ENCODE assay signal across 32 cellular contexts in the genomic region with DNA sequence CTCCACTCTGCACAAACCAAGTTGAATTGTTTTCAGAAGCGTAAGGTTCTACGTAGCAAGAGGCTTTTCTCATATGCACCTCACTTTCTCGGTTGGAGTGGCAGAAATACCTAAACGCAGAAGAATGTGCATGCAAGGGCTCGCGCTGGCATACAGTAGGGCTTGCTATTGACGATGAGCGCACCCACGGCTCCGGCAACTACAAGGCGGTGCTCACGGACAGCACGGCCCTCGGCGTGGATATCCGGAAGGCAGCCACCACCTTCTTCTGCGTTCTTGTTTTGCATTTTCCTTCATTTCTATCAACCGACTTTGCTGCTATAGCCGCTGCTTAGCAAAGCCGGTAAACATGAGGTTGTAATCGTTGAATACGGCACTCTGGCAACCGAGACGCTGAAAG.
"Had no signal": no experiment of that assay in that cellular context is flagged by ENCODE, and none has a peak within 500 bp of the region (broad histone marks: within the 10 kb centered on the region; RNA-seq: fewer than 3 reads in every experiment).

No MANE protein-coding gene starts in this region.

- H3K9me3 ChIP-seq: colonic mucosa had no signal

- DNase-seq: activated B cell treated with CpG ODN at 0.5 μM for 24 hours; activated CD4-positive, alpha-beta T cell treated with anti-CD3 and anti-CD28 coated beads for 48 hours; activated CD4-positive, alpha-beta T cell treated with anti-CD3 and anti-CD28 coated beads, Interleukin-2, amount 50 U/mL, for 1 hour; activated CD4-positive, alpha-beta T cell treated with anti-CD3 and anti-CD28 coated beads, Interleukin-2, amount 50 U/mL, for 48 hours; activated CD8-positive, alpha-beta memory T cell treated with anti-CD3 and anti-CD28 coated beads, Interleukin-2, amount 10 ng/mL, durations not matched to agents 7 days and 5 days; activated CD8-positive, alpha-beta memory T cell treated with anti-CD3 and anti-CD28 coated beads, Interleukin-2, amount 50 U/mL, for 4 hours; activated CD8-positive, alpha-beta T cell treated with anti-CD3 and anti-CD28 coated beads for 36 hours; activated gamma-delta T cell; activated naive CD4-positive, alpha-beta T cell; activated naive CD4-positive, alpha-beta T cell treated with anti-CD3 and anti-CD28 coated beads, Interleukin-2, amount 10 ng/mL, durations not matched to agents 7 days and 5 days; activated naive CD8-positive, alpha-beta T cell treated with anti-CD3 and anti-CD28 coated beads, Interleukin-2, amount 10 ng/mL, durations not matched to agents 7 days and 5 days; activated T-cell treated with anti-CD3 and anti-CD28 coated beads for 4 hours; activated T-cell treated with anti-CD3 and anti-CD28 coated beads, Interleukin-2, amount 50 U/mL, for 24 hours; activated T-cell treated with anti-CD3 and anti-CD28 coated beads, Interleukin-2, amount 50 U/mL, for 72 hours; central memory CD4-positive, alpha-beta T cell; cerebellar nuclear complex; colonic mucosa; effector CD8-positive, alpha-beta T cell; esophagus squamous epithelium; foreskin melanocyte; T-helper 1 cell; T-helper 17 cell; T1000; WERI-Rb-1 had no signal

- H3K27ac ChIP-seq: ascending aorta, breast epithelium, cardiac muscle cell, colonic mucosa, epithelial cell of prostate, esophagus squamous epithelium, gastroesophageal sphincter, WERI-Rb-1 had no signal

- H3K36me3 Mint-ChIP-seq: activated CD8-positive, alpha-beta memory T cell treated with anti-CD3 and anti-CD28 coated beads, Interleukin-2, amount 10 ng/mL, durations not matched to agents 7 days and 5 days; activated naive CD4-positive, alpha-beta T cell treated with anti-CD3 and anti-CD28 coated beads, Interleukin-2, amount 10 ng/mL, durations not matched to agents 7 days and 5 days; activated naive CD8-positive, alpha-beta T cell treated with anti-CD3 and anti-CD28 coated beads, Interleukin-2, amount 10 ng/mL, durations not matched to agents 7 days and 5 days; brain had no signal

- H3K4me1 Mint-ChIP-seq: activated B cell treated with CpG ODN at 0.5 μM for 24 hours; activated CD8-positive, alpha-beta memory T cell treated with anti-CD3 and anti-CD28 coated beads, Interleukin-2, amount 10 ng/mL, durations not matched to agents 7 days and 5 days; activated naive CD4-positive, alpha-beta T cell treated with anti-CD3 and anti-CD28 coated beads, Interleukin-2, amount 10 ng/mL, durations not matched to agents 7 days and 5 days; activated naive CD8-positive, alpha-beta T cell treated with anti-CD3 and anti-CD28 coated beads, Interleukin-2, amount 10 ng/mL, durations not matched to agents 7 days and 5 days; brain; T-helper 17 cell had no signal

- H3K27me3 ChIP-seq: ascending aorta, cardiac muscle cell, colonic mucosa had no signal

- H3K4me3 ChIP-seq: ascending aorta, breast epithelium, cardiac muscle cell, colonic mucosa, esophagus squamous epithelium, gastroesophageal sphincter had no signal

- H3K4me1 ChIP-seq: ascending aorta, breast epithelium, colonic mucosa, esophagus squamous epithelium, gastroesophageal sphincter had no signal

- H3K36me3 ChIP-seq: ascending aorta, breast epithelium, cardiac muscle cell, colonic mucosa, esophagus squamous epithelium, gastroesophageal sphincter, WERI-Rb-1 had no signal

- H3K4me3 Mint-ChIP-seq: activated B cell treated with CpG ODN at 0.5 μM for 24 hours; activated CD8-positive, alpha-beta memory T cell treated with anti-CD3 and anti-CD28 coated beads, Interleukin-2, amount 10 ng/mL, durations not matched to agents 7 days and 5 days; activated CD8-positive, alpha-beta T cell treated with anti-CD3 and anti-CD28 coated beads for 36 hours; activated naive CD4-positive, alpha-beta T cell treated with anti-CD3 and anti-CD28 coated beads, Interleukin-2, amount 10 ng/mL, durations not matched to agents 7 days and 5 days; activated naive CD8-positive, alpha-beta T cell treated with anti-CD3 and anti-CD28 coated beads, Interleukin-2, amount 10 ng/mL, durations not matched to agents 7 days and 5 days; activated T-cell treated with anti-CD3 and anti-CD28 coated beads, Interleukin-2, amount 50 U/mL, for 24 hours; activated T-cell treated with anti-CD3 and anti-CD28 coated beads, Interleukin-2, amount 50 U/mL, for 72 hours; brain; T-helper 17 cell; T-helper 2 cell treated with Interferon-gamma antibody and Interleukin-4, amounts not matched to agents 5 μg/mL and 100 μg/mL, for 36 hours had no signal

- H3K27ac Mint-ChIP-seq: activated B cell treated with CpG ODN at 0.5 μM for 24 hours; activated CD8-positive, alpha-beta memory T cell treated with anti-CD3 and anti-CD28 coated beads, Interleukin-2, amount 10 ng/mL, durations not matched to agents 7 days and 5 days; activated CD8-positive, alpha-beta T cell treated with anti-CD3 and anti-CD28 coated beads for 36 hours; activated naive CD4-positive, alpha-beta T cell treated with anti-CD3 and anti-CD28 coated beads, Interleukin-2, amount 10 ng/mL, durations not matched to agents 7 days and 5 days; activated naive CD4-positive, alpha-beta T cell treated with anti-CD3 and anti-CD28 coated beads, Interleukin-2, amount 50 U/mL, for 72 hours; activated naive CD8-positive, alpha-beta T cell treated with anti-CD3 and anti-CD28 coated beads, Interleukin-2, amount 10 ng/mL, durations not matched to agents 7 days and 5 days; activated T-cell treated with anti-CD3 and anti-CD28 coated beads, Interleukin-2, amount 50 U/mL, for 24 hours; activated T-cell treated with anti-CD3 and anti-CD28 coated beads, Interleukin-2, amount 50 U/mL, for 72 hours; brain; T-helper 17 cell; T-helper 2 cell treated with Interferon-gamma antibody and Interleukin-4, amounts not matched to agents 5 μg/mL and 100 μg/mL, for 36 hours had no signal
